Comparison of ENCODE assay signal across 26 cellular contexts in the genomic region with DNA sequence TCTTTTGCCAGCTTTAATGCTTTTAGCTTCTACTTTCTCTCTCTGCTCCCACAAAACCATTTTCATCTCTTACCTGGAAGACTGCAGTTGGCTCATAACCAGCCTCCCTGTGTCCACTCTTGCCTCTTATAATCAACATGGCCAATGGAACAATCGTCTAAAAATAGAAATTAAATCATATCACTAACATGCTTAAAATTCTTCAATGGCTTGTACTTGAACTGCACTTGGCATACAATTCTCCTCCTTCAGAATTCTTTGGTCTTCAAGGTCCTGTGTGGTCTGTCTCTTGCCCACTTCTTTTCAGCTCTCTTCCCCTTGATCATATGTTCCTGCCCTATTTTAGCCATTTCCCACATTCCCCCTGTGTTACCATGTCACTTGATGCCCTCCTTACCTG.
"Had no signal": no experiment of that assay in that cellular context is flagged by ENCODE, and none has a peak within 500 bp of the region (broad histone marks: within the 10 kb centered on the region; RNA-seq: fewer than 3 reads in every experiment).

No MANE protein-coding gene starts in this region.

- DNase-seq: activated CD4-positive, alpha-beta T cell treated with anti-CD3 and anti-CD28 coated beads for 48 hours; activated CD4-positive, alpha-beta T cell treated with anti-CD3 and anti-CD28 coated beads, Interleukin-2, amount 50 U/mL, for 4 hours; activated CD8-positive, alpha-beta memory T cell treated with anti-CD3 and anti-CD28 coated beads, Interleukin-2, amount 50 U/mL, for 48 hours; activated CD8-positive, alpha-beta T cell treated with anti-CD3 and anti-CD28 coated beads, Interleukin-2, amount 10 ng/mL, durations not matched to agents 7 days and 5 days; activated naive CD4-positive, alpha-beta T cell treated with anti-CD3 and anti-CD28 coated beads, Interleukin-2, amount 50 U/mL, for 16 hours; activated T-cell treated with anti-CD3 and anti-CD28 coated beads, Interleukin-2, amount 50 U/mL, for 1 hour; amniotic stem cell; KG1; NCI-H1092; NCI-H1417; NCI-H1930; NCI-H2171; NCI-H2227 treated with DMSO at 0.1 percent for 48 hours; NCI-H446 treated with DMSO at 0.1 percent for 48 hours; NCI-H526; NCI-H774; NK-92 treated with Interleukin-12 subunit alpha and Interleukin-12 subunit beta, amount 100 ng/mL, for 24 hours; OCI-M1; Peyer's patch; SHP77 treated with DMSO at 0.1 percent for 48 hours had no signal

- H3K27me3 ChIP-seq: ascending aorta, Peyer's patch had no signal

- H3K4me3 ChIP-seq: ascending aorta, Peyer's patch had no signal

- H3K27me3 Mint-ChIP-seq: brain, IgD-negative memory B cell had no signal

- H3K4me1 ChIP-seq: ascending aorta, Peyer's patch had no signal

- ATAC-seq: activated CD4-positive, CD25-positive, alpha-beta regulatory T cell treated with anti-CD3 and anti-CD28 coated beads, Interleukin-2, amount 50 U/mL, for 24 hours; activated CD8-positive, alpha-beta T cell treated with anti-CD3 and anti-CD28 coated beads, Interleukin-2, amount 10 ng/mL, durations not matched to agents 7 days and 5 days had no signal

- H3K36me3 ChIP-seq: ascending aorta, Peyer's patch had no signal

- H3K27ac ChIP-seq: ascending aorta, Peyer's patch, RWPE1 had no signal

- H3K27ac Mint-ChIP-seq: activated CD8-positive, alpha-beta T cell treated with anti-CD3 and anti-CD28 coated beads, Interleukin-2, amount 10 ng/mL, durations not matched to agents 7 days and 5 days; brain; T-helper 1 cell treated with Interleukin-12 subunit alpha and Interleukin-12 subunit beta and Interleukin-4 antibody, amounts not matched to agents 30 μg/mL and 1 μg/mL, for 36 hours had no signal

- H3K36me3 Mint-ChIP-seq: brain had no signal

- H3K9me3 ChIP-seq: Peyer's patch had no signal

- H3K4me3 Mint-ChIP-seq: activated CD8-positive, alpha-beta T cell treated with anti-CD3 and anti-CD28 coated beads, Interleukin-2, amount 10 ng/mL, durations not matched to agents 7 days and 5 days; brain; T-helper 1 cell treated with Interleukin-12 subunit alpha and Interleukin-12 subunit beta and Interleukin-4 antibody, amounts not matched to agents 30 μg/mL and 1 μg/mL, for 36 hours had no signal

- H3K4me1 Mint-ChIP-seq: IgD-negative memory B cell had no signal
